In genomic region chr10:109913351-109913902, GRCh38 we compare ENCODE assay signal across 1 cellular context.
TF ChIP-seq lines count a peak whose summit lies in the region.

No MANE protein-coding gene starts in this region.

TF ChIP-seq in WTC11, 78 proteins besides CTCF, POLR2A, EP300 and RAD21 (continued from another document):
- TF ChIP-seq, protein P1, sequence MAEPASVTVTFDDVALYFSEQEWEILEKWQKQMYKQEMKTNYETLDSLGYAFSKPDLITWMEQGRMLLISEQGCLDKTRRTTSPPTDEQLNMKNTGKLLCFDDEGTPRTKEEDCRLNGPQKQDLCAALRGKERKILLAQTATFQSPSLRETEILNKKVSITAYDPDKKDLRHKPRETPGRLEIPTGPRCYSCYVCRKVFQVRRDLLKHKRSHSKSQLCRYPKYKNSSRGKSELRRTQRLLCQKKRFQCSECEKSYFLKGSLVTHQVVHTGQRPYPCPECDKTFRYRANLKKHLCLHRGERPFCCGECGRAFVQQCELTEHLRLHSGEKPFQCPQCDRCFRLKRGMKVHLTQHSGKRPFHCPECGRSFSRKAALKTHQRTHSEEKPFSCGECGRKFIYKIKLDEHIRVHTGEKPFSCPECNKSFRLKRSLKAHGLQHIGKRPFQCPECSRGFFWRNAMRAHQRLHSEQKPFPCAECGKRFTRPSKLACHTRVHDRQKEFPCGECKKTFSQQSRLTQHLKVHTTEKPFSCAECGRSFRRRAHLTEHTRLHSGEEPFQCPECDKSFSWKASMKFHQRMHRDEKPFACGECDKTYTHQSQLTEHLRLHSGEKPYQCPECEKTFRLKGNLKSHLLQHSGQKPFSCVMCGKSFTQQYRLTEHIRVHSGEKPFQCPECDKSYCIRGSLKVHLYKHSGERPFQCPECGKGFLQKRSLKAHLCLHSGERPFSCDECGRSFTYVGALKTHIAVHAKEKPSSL (CRISPR knock-in tag; conservative IDR thresholded peaks at IDR 0.05): no peak
- TF ChIP-seq GTF2I (CRISPR knock-in tag; conservative IDR thresholded peaks at IDR 0.05): no peak
- no peak for TF ChIP-seq TCF7 (CRISPR knock-in tag; IDR thresholded peaks at IDR 0.05; ENCODE audit: low read depth)
- no peak for TF ChIP-seq CREB1 (CRISPR knock-in tag; IDR thresholded peaks at IDR 0.05)
- TF ChIP-seq, protein P2, sequence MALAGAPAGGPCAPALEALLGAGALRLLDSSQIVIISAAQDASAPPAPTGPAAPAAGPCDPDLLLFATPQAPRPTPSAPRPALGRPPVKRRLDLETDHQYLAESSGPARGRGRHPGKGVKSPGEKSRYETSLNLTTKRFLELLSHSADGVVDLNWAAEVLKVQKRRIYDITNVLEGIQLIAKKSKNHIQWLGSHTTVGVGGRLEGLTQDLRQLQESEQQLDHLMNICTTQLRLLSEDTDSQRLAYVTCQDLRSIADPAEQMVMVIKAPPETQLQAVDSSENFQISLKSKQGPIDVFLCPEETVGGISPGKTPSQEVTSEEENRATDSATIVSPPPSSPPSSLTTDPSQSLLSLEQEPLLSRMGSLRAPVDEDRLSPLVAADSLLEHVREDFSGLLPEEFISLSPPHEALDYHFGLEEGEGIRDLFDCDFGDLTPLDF (CRISPR knock-in tag; IDR thresholded peaks at IDR 0.05): no peak
- no peak for TF ChIP-seq ELF4 (CRISPR knock-in tag; IDR thresholded peaks at IDR 0.05; ENCODE audit: low read depth)
- TF ChIP-seq PRDM15 (CRISPR knock-in tag; IDR thresholded peaks at IDR 0.05): no peak
- TF ChIP-seq GRHL2 (CRISPR knock-in tag; IDR thresholded peaks at IDR 0.05; ENCODE audit: insufficient replicate concordance, severe bottlenecking): no peak
